In genomic region chr17:17125136-17126084, GRCh38 we compare ENCODE assay signal across 1 cellular context.
TF ChIP-seq lines count a peak whose summit lies in the region.

No MANE protein-coding gene starts in this region.

TF ChIP-seq in HepG2, 621 proteins besides CTCF, POLR2A, EP300 and RAD21 (continued from another document):
- TF ChIP-seq TRAFD1 (CRISPR knock-in tag; IDR thresholded peaks at IDR 0.05; ENCODE audit: borderline replicate concordance) (no peak), ZFP62 (CRISPR knock-in tag; IDR thresholded peaks at IDR 0.05) (no peak), ELF3 (CRISPR knock-in tag; IDR thresholded peaks at IDR 0.05) (no peak), ZSCAN29 (CRISPR knock-in tag; conservative IDR thresholded peaks at IDR 0.05) (no peak)
